8 cellular contexts compared by ENCODE assay signal in the genomic region with DNA sequence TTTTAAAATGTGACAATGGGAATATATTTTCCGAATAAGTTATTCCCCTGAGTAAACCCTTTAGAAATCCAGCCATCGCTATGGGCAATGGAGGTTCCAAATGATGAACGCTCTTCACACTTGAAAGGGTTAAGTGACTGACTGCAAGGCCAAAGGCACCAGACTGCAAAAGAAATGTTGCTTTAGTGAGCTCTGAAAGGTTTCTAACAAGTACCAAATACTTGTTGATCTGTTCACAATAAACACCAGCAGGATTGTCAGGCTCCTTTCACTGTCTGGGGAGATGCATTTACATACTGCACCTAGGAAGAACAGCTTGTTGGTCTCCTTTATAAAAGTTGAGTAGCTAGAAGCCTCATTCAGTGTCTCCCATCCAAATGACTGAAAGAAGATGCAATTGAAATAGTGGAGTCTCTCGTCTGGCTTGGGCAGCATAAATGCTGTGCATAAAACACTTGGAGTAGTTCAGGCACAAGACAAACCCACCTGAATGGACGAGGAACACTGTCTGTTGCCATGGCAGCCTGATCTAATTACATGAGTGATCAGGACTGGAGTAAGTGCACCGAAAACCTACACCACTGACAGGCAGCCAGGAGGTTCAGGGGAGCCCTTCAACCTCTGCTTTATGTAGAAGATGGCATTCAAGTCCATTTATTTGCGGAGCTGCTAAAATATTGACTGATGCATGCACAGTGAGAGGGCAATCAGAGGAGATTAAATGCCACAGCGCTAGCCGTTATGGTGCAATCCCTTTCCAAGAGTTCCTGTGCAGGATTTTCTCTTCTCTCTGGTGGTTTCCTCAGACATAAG. TPM values are rescaled to one million over a fixed set of nuclear protein-coding genes. Genes with fewer than 3 reads are reported as not detected.
DNase-seq lines count a peak whose midpoint lies in the region; ATAC-seq and TF ChIP-seq lines count a peak whose summit lies in the region.

No MANE protein-coding gene starts in this region.

- peaks cover 0 to 50% of the 10 kb centered on the region in 2 donors for H3K4me1 ChIP-seq in right atrium auricular region

- H3K9me3 ChIP-seq in right atrium auricular region = no peaks in the 10 kb centered on the region

- peaks cover 32% of the 10 kb centered on the region for H3K36me3 Mint-ChIP-seq in T-helper 2 cell treated with Interferon-gamma antibody and Interleukin-4, amounts not matched to agents 5 μg/mL and 100 μg/mL, for 36 hours (ENCODE audit: low read depth)

- H3K27ac Mint-ChIP-seq in T-helper 2 cell treated with Interferon-gamma antibody and Interleukin-4, amounts not matched to agents 5 μg/mL and 100 μg/mL, for 36 hours = peak overlapping the region; percentile 97

- ATAC-seq in HG02852 (IDR thresholded peaks at IDR 0.05; ENCODE audit: unreplicated experiment) (no peak), GM18502 (IDR thresholded peaks at IDR 0.05; ENCODE audit: poor library complexity, unreplicated experiment) (no peak)

- H3K4me1 Mint-ChIP-seq in T-helper 2 cell treated with Interferon-gamma antibody and Interleukin-4, amounts not matched to agents 5 μg/mL and 100 μg/mL, for 36 hours (ENCODE audit: low read depth) = peaks cover 46% of the 10 kb centered on the region

- intact Hi-C loops in cardiac septum (cut with DNase I) = no loop called here

- peak overlapping the region; percentile 97 for H3K4me3 Mint-ChIP-seq in T-helper 2 cell treated with Interferon-gamma antibody and Interleukin-4, amounts not matched to agents 5 μg/mL and 100 μg/mL, for 36 hours

- H3K27ac ChIP-seq in right atrium auricular region = peak overlapping the region; percentile 99

- H3K36me3 ChIP-seq in right atrium auricular region = no peaks in the 10 kb centered on the region

- H3K4me3 ChIP-seq in right atrium auricular region (peak overlapping the region; percentile 95 to 96), fibroblast of pulmonary artery (replicated peaks; ENCODE audit: low read depth, low read length) (peak overlapping the region; percentile 91), retinal pigment epithelial cell (ENCODE audit: low read length) (peak overlapping the region; percentile 88)

- DNase-seq in right atrium auricular region (ENCODE audit: low spot score) = no peak
- no peak for DNase-seq in cardiac septum (ENCODE audit: low spot score)
- DNase-seq in T-helper 2 cell treated with Interferon-gamma antibody and Interleukin-4, amounts not matched to agents 5 μg/mL and 100 μg/mL, for 36 hours (ENCODE audit: low spot score) = no peak
- DNase-seq in fibroblast of pulmonary artery (ENCODE audit: low read depth) = peak; percentile 58
- no peak for DNase-seq in retinal pigment epithelial cell (ENCODE audit: low read depth)
- DNase-seq in EL = no peak

- TF ChIP-seq CTCF in right atrium auricular region (IDR thresholded peaks at IDR 0.05) (no peak), fibroblast of pulmonary artery (IDR thresholded peaks at IDR 0.05; ENCODE audit: low read length, missing control alignments) (no peak), retinal pigment epithelial cell (conservative IDR thresholded peaks at IDR 0.05; ENCODE audit: low read depth, low read length) (no peak)

- no peaks in the 10 kb centered on the region for H3K27me3 ChIP-seq in right atrium auricular region

- no peaks in the 10 kb centered on the region for H3K9me3 Mint-ChIP-seq in T-helper 2 cell treated with Interferon-gamma antibody and Interleukin-4, amounts not matched to agents 5 μg/mL and 100 μg/mL, for 36 hours

- H3K27me3 Mint-ChIP-seq in T-helper 2 cell treated with Interferon-gamma antibody and Interleukin-4, amounts not matched to agents 5 μg/mL and 100 μg/mL, for 36 hours (ENCODE audit: low read depth) = no peaks in the 10 kb centered on the region

RNA-seq across cellular contexts. Expression of gene ATXN1, which starts 2.9 kb away (rescaled TPM):
- total RNA-seq in right atrium auricular region (10 to 100 TPM; 41.8 to 62.0 TPM), cardiac septum (40.2 TPM)
